Comparison of ENCODE assay signal across 18 cellular contexts in genomic region chrX:149628768-149629167, GRCh38. TPM values are rescaled to one million over a fixed set of nuclear protein-coding genes. Genes with fewer than 3 reads are reported as not detected.
DNase-seq lines count a peak whose midpoint lies in the region; ATAC-seq, FAIRE-seq and TF ChIP-seq lines count a peak whose summit lies in the region.
"Had no signal": no experiment of that assay in that cellular context is flagged by ENCODE, and none has a peak within 500 bp of the region (broad histone marks: within the 10 kb centered on the region; RNA-seq: fewer than 3 reads in every experiment).

No MANE protein-coding gene starts in this region.

- dilution Hi-C loops in mammary epithelial cell (cut with HindIII; ENCODE audit: low sequenced_read_pairs) (no loop called here), keratinocyte (cut with MboI; ENCODE audit: extremely low pct_ligation_motif_present, low sequenced_read_pairs) (no loop called here)

- TF ChIP-seq CTCF in mammary epithelial cell (conservative IDR thresholded peaks at IDR 0.05 in 1 of 2, IDR thresholded peaks at IDR 0.05 in 1 of 2; ENCODE audit: extremely low read depth in 1 of 2, insufficient read depth in 1 of 2, low read depth in 1 of 2, low read length in 2 of 2) (no peak), breast epithelium (IDR thresholded peaks at IDR 0.05) (no peak), RWPE2 (IDR thresholded peaks at IDR 0.05; ENCODE audit: poor library complexity, severe bottlenecking) (no peak), keratinocyte (optimal IDR thresholded peaks at IDR 0.05 in 1 of 3, IDR thresholded peaks at IDR 0.05 in 1 of 3, conservative IDR thresholded peaks at IDR 0.05 in 1 of 3; ENCODE audit: extremely low read depth in 1 of 3, insufficient read depth in 2 of 3, low read length in 3 of 3) (no peak), progenitor cell of endocrine pancreas (IDR thresholded peaks at IDR 0.05; ENCODE audit: unreplicated experiment) (no peak), Caco-2 (IDR thresholded peaks at IDR 0.05; ENCODE audit: insufficient read depth in 1 of 2, low read depth in 1 of 2, low read length in 1 of 2, severe bottlenecking in 1 of 2, unreplicated experiment in 1 of 2) (no peak)

- peaks cover 37% of the 10 kb centered on the region for H3K4me1 Mint-ChIP-seq in progenitor cell of endocrine pancreas (ENCODE audit: low read depth)
- H3K4me1 Mint-ChIP-seq in Caco-2 (ENCODE audit: low read depth, unreplicated experiment) = peaks cover 23% of the 10 kb centered on the region

- in situ Hi-C loops in mammary epithelial cell (cut with MboI; ENCODE audit: low sequenced_read_pairs in 2 of 2) = loop anchor here in 1 of 2 donors (25.0 kb wide), 1 partner anchor 116 kb away; the partner anchor contains the start of gene IDS

- intact Hi-C loops in mammary epithelial cell (cut with micrococcal nuclease) = no loop called here
- intact Hi-C loops in breast epithelium (cut with DNase I; ENCODE audit: low total_unique reads) = no loop called here
- intact Hi-C loops in Caco-2 (cut with micrococcal nuclease; ENCODE audit: unreplicated experiment) = no loop called here

- BruUV-seq in mammary epithelial cell (replicated peaks; lab: Mats Ljungman, UMichigan) (no TSS peak), Caco-2 (replicated peaks; lab: Mats Ljungman, UMichigan) (no TSS peak)

- H3K4me3 Mint-ChIP-seq in progenitor cell of endocrine pancreas (ENCODE audit: low read depth) (peak overlapping the region; percentile 92), Caco-2 (ENCODE audit: unreplicated experiment) (no peak overlapping the region)

- H3K36me3 ChIP-seq in mammary epithelial cell (ENCODE audit: insufficient read depth, low read length) (no peaks in the 10 kb centered on the region), breast epithelium (no peaks in the 10 kb centered on the region), RWPE2 (ENCODE audit: low read depth) (no peaks in the 10 kb centered on the region), keratinocyte (ENCODE audit: control insufficient read depth in 2 of 2, extremely low read depth in 1 of 2, insufficient read depth in 2 of 2, low read length in 2 of 2) (no peaks in the 10 kb centered on the region), Caco-2 (ENCODE audit: control insufficient read depth, insufficient read depth, low read length) (no peaks in the 10 kb centered on the region)

- no peak for FAIRE-seq in keratinocyte (lab: Jason Lieb, UNC)
- FAIRE-seq: A204.1, H1 had no signal

- no peak overlapping the region for H3K4me3 ChIP-seq in mammary epithelial cell (replicated peaks in 1 of 3; ENCODE audit: insufficient read depth in 1 of 3, low read depth in 2 of 3, low read length in 3 of 3)
- H3K4me3 ChIP-seq in breast epithelium = no peak overlapping the region
- no peak overlapping the region for H3K4me3 ChIP-seq in RWPE2 (ENCODE audit: severe bottlenecking)
- no peak overlapping the region for H3K4me3 ChIP-seq in keratinocyte (ENCODE audit: control insufficient read depth in 2 of 3, extremely low read depth in 1 of 3, insufficient read depth in 2 of 3, low read depth in 1 of 3, low read length in 3 of 3)
- H3K4me3 ChIP-seq in Caco-2 (ENCODE audit: low read depth, low read length) = no peak overlapping the region

- peak overlapping the region; percentile 34 for H3K27ac ChIP-seq in mammary epithelial cell (ENCODE audit: insufficient read depth, low read depth, low read length)
- no peak overlapping the region for H3K27ac ChIP-seq in breast epithelium
- H3K27ac ChIP-seq in RWPE2 (ENCODE audit: poor library complexity, severe bottlenecking) = peak overlapping the region; percentile 10
- H3K27ac ChIP-seq in keratinocyte (ENCODE audit: control insufficient read depth, insufficient read depth, low read length) = peak overlapping the region; percentile 24
- H3K27ac ChIP-seq: C4-2B had no signal

- no peaks in the 10 kb centered on the region for H3K9me1 ChIP-seq in keratinocyte (ENCODE audit: control insufficient read depth, extremely low read depth, insufficient read depth, low read length)

- TF ChIP-seq POLR2A in breast epithelium (IDR thresholded peaks at IDR 0.05) = no peak

- H4K20me1 ChIP-seq in mammary epithelial cell (ENCODE audit: insufficient read depth, low read length) (no peaks in the 10 kb centered on the region), keratinocyte (ENCODE audit: control insufficient read depth, extremely low read depth, insufficient read depth, low read length) (no peaks in the 10 kb centered on the region)

- H3K9me3 Mint-ChIP-seq in progenitor cell of endocrine pancreas (ENCODE audit: low read depth) (peaks cover 4% of the 10 kb centered on the region), Caco-2 (ENCODE audit: unreplicated experiment) (no peaks in the 10 kb centered on the region)

- no peaks in the 10 kb centered on the region for H3K9me3 ChIP-seq in mammary epithelial cell (replicated peaks; ENCODE audit: insufficient read depth, low read length)
- no peaks in the 10 kb centered on the region for H3K9me3 ChIP-seq in breast epithelium
- H3K9me3 ChIP-seq in RWPE2 (ENCODE audit: severe bottlenecking) = no peaks in the 10 kb centered on the region
- H3K9me3 ChIP-seq in keratinocyte (ENCODE audit: control insufficient read depth, low read depth, low read length) = no peaks in the 10 kb centered on the region
- H3K9me3 ChIP-seq in Caco-2 = no peaks in the 10 kb centered on the region

- H3K27me3 Mint-ChIP-seq in progenitor cell of endocrine pancreas (peaks cover 3% of the 10 kb centered on the region), Caco-2 (ENCODE audit: insufficient read depth, unreplicated experiment) (no peaks in the 10 kb centered on the region)

- WGBS in mammary epithelial cell (ENCODE audit: low coverage, missing lambda C conversion rate) = 50% methylated on average over 2 of the region's 2 CpGs

- DNase-seq in mammary epithelial cell (no peak), breast epithelium (ENCODE audit: low spot score in 2 of 2) (no peak), RWPE2 (ENCODE audit: low spot score) (no peak), keratinocyte (ENCODE audit: low read depth, low spot score) (no peak), progenitor cell of endocrine pancreas (ENCODE audit: low spot score, unreplicated experiment) (no peak), NCI-H446 (lab: John Stamatoyannopoulos, UW) (no peak), Caco-2 (no peak)
- DNase-seq: DMS79; KG1; NCI-H2029 treated with DMSO at 0.1 percent for 48 hours; NCI-H226; NCI-H774; NK-92 treated with Interleukin-12 subunit alpha and Interleukin-12 subunit beta, amount 100 ng/mL, for 24 hours; SIG-M5 had no signal

- H3K4me2 ChIP-seq in mammary epithelial cell (ENCODE audit: insufficient read depth, low read depth, low read length) (peak overlapping the region; percentile 13), keratinocyte (ENCODE audit: control insufficient read depth, extremely low read depth, insufficient read depth, low read depth, low read length) (peak overlapping the region; percentile 33)

- no peak overlapping the region for H3K9ac ChIP-seq in mammary epithelial cell (ENCODE audit: insufficient read depth, low read length)
- H3K9ac ChIP-seq in keratinocyte (ENCODE audit: control insufficient read depth, extremely low read depth, insufficient read depth, low read length) = no peak overlapping the region

- H3K79me2 ChIP-seq in mammary epithelial cell (ENCODE audit: insufficient read depth, low read length) (peaks cover 70% of the 10 kb centered on the region), keratinocyte (ENCODE audit: control insufficient read depth, insufficient read depth, low read length) (peaks cover 42% of the 10 kb centered on the region)

- H2AFZ ChIP-seq in mammary epithelial cell (ENCODE audit: low read depth, low read length) (no peak overlapping the region), keratinocyte (ENCODE audit: control insufficient read depth, low read length) (no peak overlapping the region)

- CTCF ChIA-PET in mammary epithelial cell (lab: Charles Lee; ENCODE audit: low non-redundant PET) = no interaction called here
- CTCF ChIA-PET in Caco-2 (lab: Charles Lee) = no interaction called here

- POLR2A ChIA-PET in Caco-2 (lab: Charles Lee) = no interaction called here

- no peak overlapping the region for H3K27ac Mint-ChIP-seq in progenitor cell of endocrine pancreas
- H3K27ac Mint-ChIP-seq in Caco-2 (ENCODE audit: unreplicated experiment) = no peak overlapping the region

- no peak for ATAC-seq in RWPE2 (ENCODE audit: low read depth)
- no peak for ATAC-seq in GM18498 (IDR thresholded peaks at IDR 0.05; ENCODE audit: unreplicated experiment)

- H3K4me1 ChIP-seq in mammary epithelial cell (ENCODE audit: insufficient read depth, low read length) (peaks cover 25% of the 10 kb centered on the region), breast epithelium (no peaks in the 10 kb centered on the region), RWPE2 (ENCODE audit: insufficient read depth, poor library complexity, severe bottlenecking) (peaks cover 8% of the 10 kb centered on the region), keratinocyte (ENCODE audit: control insufficient read depth, extremely low read depth, insufficient read depth, low read length) (peaks cover 35% of the 10 kb centered on the region), Caco-2 (peaks cover 13% of the 10 kb centered on the region; the same call in 1 of the 2 replicates)

- no peaks in the 10 kb centered on the region for H3K36me3 Mint-ChIP-seq in progenitor cell of endocrine pancreas (ENCODE audit: insufficient read depth)
- no peaks in the 10 kb centered on the region for H3K36me3 Mint-ChIP-seq in Caco-2 (ENCODE audit: insufficient read depth, unreplicated experiment)

- no peaks in the 10 kb centered on the region for H3K27me3 ChIP-seq in mammary epithelial cell (ENCODE audit: insufficient read depth, low read length)
- H3K27me3 ChIP-seq in breast epithelium = no peaks in the 10 kb centered on the region
- H3K27me3 ChIP-seq in RWPE2 (ENCODE audit: insufficient read depth, poor library complexity, severe bottlenecking) = no peaks in the 10 kb centered on the region
- H3K27me3 ChIP-seq in keratinocyte (ENCODE audit: control insufficient read depth, extremely low read depth, insufficient read depth, low read length) = no peaks in the 10 kb centered on the region
- no peaks in the 10 kb centered on the region for H3K27me3 ChIP-seq in Caco-2 (replicated peaks; ENCODE audit: control insufficient read depth, insufficient read depth, low read length)

RNA-seq across cellular contexts. Expression of gene TMEM185A, which starts 2.8 kb away (rescaled TPM):
- total RNA-seq in mammary epithelial cell (10 to 100 TPM; 19.6 to 19.7 TPM), breast epithelium (10 to 100 TPM; 15.7 to 24.5 (median 16.1) TPM), progenitor cell of endocrine pancreas (43.7 and 53.1 TPM in 2 replicates), Caco-2 (2022) (14.2 and 17.1 TPM in 2 replicates)
- polyA plus RNA-seq in mammary epithelial cell (16.5 TPM), keratinocyte (19.5 to 23.0 TPM (median 21.1 TPM) in 3 replicates)
- polyA minus RNA-seq in mammary epithelial cell (385 TPM), keratinocyte (27.4 to 181 TPM (median 30.0 TPM) in 3 replicates)
- polyA plus RNA-seq in keratinocyte (2011; ENCODE audit: low read depth) = 26.5 TPM
- 11.2 and 16.2 TPM in 2 replicates for polyA plus RNA-seq in keratinocyte (2011; cell fraction: cytosol; rRNA removed)
- 31.8 and 34.0 TPM in 2 replicates for polyA plus RNA-seq in keratinocyte (2011; cell fraction: nucleus; rRNA removed)
- polyA plus RNA-seq in keratinocyte (2012; ENCODE audit: low replicate concordance) = 16.9 and 28.0 TPM in 2 replicates
- polyA minus RNA-seq in keratinocyte (2011; cell fraction: cytosol; rRNA and poly(A)+ RNA removed) = 27.4 TPM
- 32.1 and 32.3 TPM in 2 replicates for polyA minus RNA-seq in keratinocyte (2011; cell fraction: nucleus; rRNA and poly(A)+ RNA removed)

RNA-seq across cellular contexts. Expression of gene HSFX2, which starts 33.7 kb away (rescaled TPM):
- total RNA-seq in mammary epithelial cell = not detected
- polyA plus RNA-seq in mammary epithelial cell = 0.06 TPM
- not detected for polyA minus RNA-seq in mammary epithelial cell
- total RNA-seq in breast epithelium = under 1 TPM in 1 of 3 donors, not detected in 2; 0.98 TPM
- polyA plus RNA-seq in keratinocyte = 0.10 to 0.40 TPM (median 0.39 TPM) in 3 replicates
- not detected for polyA plus RNA-seq in keratinocyte (2011; ENCODE audit: low read depth)
- polyA plus RNA-seq in keratinocyte (2011; cell fraction: cytosol; rRNA removed) = 0.06 and 0.12 TPM in 2 replicates
- 0.43 and 1.1 TPM in 2 replicates for polyA plus RNA-seq in keratinocyte (2011; cell fraction: nucleus; rRNA removed)
- polyA plus RNA-seq in keratinocyte (2012; ENCODE audit: low replicate concordance) = 0.32 TPM in 1 of 2 replicates, not detected in the other
- 0.53 TPM in 1 of 3 replicates, not detected in the others for polyA minus RNA-seq in keratinocyte
- polyA minus RNA-seq in keratinocyte (2011; cell fraction: cytosol; rRNA and poly(A)+ RNA removed) = not detected
- 0.42 TPM in 1 of 2 replicates, not detected in the other for polyA minus RNA-seq in keratinocyte (2011; cell fraction: nucleus; rRNA and poly(A)+ RNA removed)
- 0.36 TPM in 1 of 2 replicates, not detected in the other for total RNA-seq in progenitor cell of endocrine pancreas
- total RNA-seq in Caco-2 (2022) = 0.23 TPM in 1 of 2 replicates, not detected in the other
- total RNA-seq: H1 had no signal

RNA-seq across cellular contexts. Expression of gene MAGEA9B, which starts 41.5 kb away (rescaled TPM):
- total RNA-seq in mammary epithelial cell (not detected), breast epithelium (not detected), progenitor cell of endocrine pancreas (not detected in 2 replicates), Caco-2 (2022) (not detected in 2 replicates)
- polyA plus RNA-seq in mammary epithelial cell (not detected), keratinocyte (not detected in 3 replicates)
- polyA minus RNA-seq in mammary epithelial cell (not detected), keratinocyte (not detected in 3 replicates)
- not detected for polyA plus RNA-seq in keratinocyte (2011; ENCODE audit: low read depth)
- polyA plus RNA-seq in keratinocyte (2011; cell fraction: cytosol; rRNA removed) = not detected in 2 replicates
- not detected in 2 replicates for polyA plus RNA-seq in keratinocyte (2011; cell fraction: nucleus; rRNA removed)
- not detected in 2 replicates for polyA plus RNA-seq in keratinocyte (2012; ENCODE audit: low replicate concordance)
- polyA minus RNA-seq in keratinocyte (2011; cell fraction: cytosol; rRNA and poly(A)+ RNA removed) = not detected
- polyA minus RNA-seq in keratinocyte (2011; cell fraction: nucleus; rRNA and poly(A)+ RNA removed) = not detected in 2 replicates
- total RNA-seq: H1 had no signal

Comparison
In these comparisons a context has a peak if more than half of its experiments do, and no peak if none do; other contexts are left out.
1. H3K27ac ChIP-seq: peak in mammary epithelial cell (single experiment), RWPE2 (single experiment) and keratinocyte (single experiment); none in breast epithelium (0 of 2).